In genomic region chr5:68216737-68217231, GRCh38 we compare ENCODE assay signal across 7 cellular contexts.
DNase-seq lines count a peak whose midpoint lies in the region; ATAC-seq and TF ChIP-seq lines count a peak whose summit lies in the region.

No MANE protein-coding gene starts in this region.

- no peak for TF ChIP-seq CTCF in coronary artery (IDR thresholded peaks at IDR 0.05)

- H3K9ac ChIP-seq in NT2/D1 (ENCODE audit: insufficient read length, low read depth) = peak overlapping the region; percentile 85

- peak; percentile 50 for DNase-seq in ELR (ENCODE audit: low read depth)
- no peak for DNase-seq in NT2/D1 (ENCODE audit: low read depth, low spot score)
- no peak for DNase-seq in coronary artery (ENCODE audit: low spot score)
- DNase-seq in iPS-NIHi7 (ENCODE audit: extremely low spot score) = no peak
- no peak for DNase-seq in NCI-H2029 treated with DMSO at 0.1 percent for 48 hours (lab: John Stamatoyannopoulos, UW)

- H3K9me3 ChIP-seq in NT2/D1 (ENCODE audit: insufficient read depth, low read length) = peaks cover 11% of the 10 kb centered on the region; the same call in 1 of the 2 replicates
- H3K9me3 ChIP-seq in muscle layer of duodenum (ENCODE audit: control insufficient read depth in 1 of 2, low read length in 2 of 2) = no peaks in the 10 kb centered on the region

- H3K36me3 ChIP-seq in NT2/D1 (ENCODE audit: insufficient read depth, insufficient read length, low read length) (peaks cover 3% of the 10 kb centered on the region), muscle layer of duodenum (ENCODE audit: control insufficient read depth in 1 of 2, insufficient read depth in 2 of 2, low read length in 2 of 2) (peaks cover 0 to 5% of the 10 kb centered on the region in 2 donors)

- H3K4me3 ChIP-seq in NT2/D1 (ENCODE audit: insufficient read length, low read depth) (peak overlapping the region; percentile 78), coronary artery (peak overlapping the region; percentile 96), muscle layer of duodenum (ENCODE audit: low read depth in 1 of 2, low read length in 2 of 2) (peak overlapping the region; percentile 93 to 97)

- peak overlapping the region; percentile 98 to 99 for H3K27ac ChIP-seq in coronary artery
- peak overlapping the region; percentile 84 for H3K27ac ChIP-seq in muscle layer of duodenum (ENCODE audit: low read length)

- H3K27me3 ChIP-seq in NT2/D1 (ENCODE audit: insufficient read depth, insufficient read length) (peaks cover 17% of the 10 kb centered on the region), muscle layer of duodenum (ENCODE audit: low read depth, low read length) (no peaks in the 10 kb centered on the region)

- H3K4me1 ChIP-seq in NT2/D1 (ENCODE audit: insufficient read depth, insufficient read length) = peaks cover 3% of the 10 kb centered on the region
- H3K4me1 ChIP-seq in muscle layer of duodenum (ENCODE audit: control insufficient read depth in 1 of 2, insufficient read depth in 2 of 2, low read length in 2 of 2) = peaks cover 14 to 21% of the 10 kb centered on the region in 2 donors

- ATAC-seq in GM21528 (IDR thresholded peaks at IDR 0.05; ENCODE audit: low FRiP score, unreplicated experiment) = peak; percentile 4
